In the genomic region with DNA sequence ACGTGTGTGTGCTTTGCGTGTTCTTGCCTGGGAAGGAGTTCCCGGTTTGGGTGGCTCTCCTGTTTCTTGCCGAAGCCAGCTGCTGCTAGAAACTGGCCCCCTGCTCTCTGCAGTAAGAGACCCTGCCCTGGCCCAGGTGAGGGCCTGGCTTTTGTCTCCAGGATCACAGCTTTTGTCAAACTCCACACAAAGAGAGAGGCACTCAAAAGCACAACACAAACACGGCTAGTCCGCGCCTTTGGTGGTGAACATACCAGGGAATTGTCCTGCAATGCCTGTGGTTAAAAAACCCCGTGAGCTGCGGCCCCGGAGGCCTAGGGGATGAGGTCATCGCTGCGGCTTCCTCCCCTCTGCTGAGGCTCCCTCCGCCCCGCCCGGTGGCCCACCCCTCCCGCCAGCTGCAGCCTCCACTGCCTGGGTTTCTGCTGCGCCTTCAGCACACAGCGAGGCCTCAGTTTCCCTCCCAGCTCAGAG, we compare ENCODE assay signal across 8 cellular contexts.
A peak's percentile ranks its signal among the peaks of the same experiment; 100 is the strongest.
DNase-seq lines count a peak whose midpoint lies in the region; ATAC-seq lines count a peak whose summit lies in the region.

No MANE protein-coding gene starts in this region.

- H3K27me3 ChIP-seq in HAP-1 (ENCODE audit: low read depth) = no peaks in the 10 kb centered on the region

- peaks cover 17 to 24% (median 19%) of the 10 kb centered on the region in 3 donors for H3K4me1 Mint-ChIP-seq in naive B cell

- peaks cover 10% of the 10 kb centered on the region for H3K4me1 ChIP-seq in HAP-1

- in situ Hi-C loops in HAP-1 (cut with MboI; ENCODE audit: low sequenced_read_pairs) = loop anchor here (5.0 kb wide), 2 partner anchors 106 to 354 kb away; partner anchors contain the start of gene CDKN1C

- H3K9me3 ChIP-seq in HAP-1 = no peaks in the 10 kb centered on the region

- no peaks in the 10 kb centered on the region for H3K36me3 ChIP-seq in HAP-1 (replicated peaks)

- ATAC-seq in esophagus mucosa (peak; percentile 17), naive B cell (ENCODE audit: low read depth in 2 of 2) (peak in 1 of 2 donors; percentile 31), HG02642 (IDR thresholded peaks at IDR 0.05; ENCODE audit: poor library complexity, unreplicated experiment) (no peak), GM21367 (IDR thresholded peaks at IDR 0.05; ENCODE audit: unreplicated experiment) (no peak)

- no peak overlapping the region for H3K4me3 ChIP-seq in HAP-1

- H3K9me3 Mint-ChIP-seq in naive B cell = no peaks in the 10 kb centered on the region

- peak overlapping the region in 5 of 8 donors; percentile 7 to 75 (median 16) for H3K4me3 Mint-ChIP-seq in naive B cell

- DNase-seq in AG08396 (ENCODE audit: low spot score) = peak; percentile 96
- peak; percentile 36 to 79 for DNase-seq in HAP-1 (ENCODE audit: low spot score in 2 of 2)
- peak; percentile 54 to 74 for DNase-seq in SW 1271 (lab: John Stamatoyannopoulos, UW)
- peak; percentile 34 for DNase-seq in naive B cell
- no peak for DNase-seq in DMS 273 treated with DMSO at 0.1 percent for 48 hours (lab: John Stamatoyannopoulos, UW)

- no peaks in the 10 kb centered on the region for H3K36me3 Mint-ChIP-seq in naive B cell

- peaks cover 0 to 31% (median 4%) of the 10 kb centered on the region in 3 donors for H3K27me3 Mint-ChIP-seq in naive B cell

- no peak overlapping the region for H3K27ac Mint-ChIP-seq in naive B cell
